Comparison of ENCODE assay signal across 15 cellular contexts in genomic region chr18:31950620-31951019, GRCh38.
"Had no signal": no experiment of that assay in that cellular context is flagged by ENCODE, and none has a peak within 500 bp of the region (broad histone marks: within the 10 kb centered on the region; RNA-seq: fewer than 3 reads in every experiment).

No MANE protein-coding gene starts in this region.

- H3K4me1 ChIP-seq: left lung, right atrium auricular region, transverse colon had no signal

- H3K4me1 Mint-ChIP-seq: memory B cell, natural killer cell had no signal

- H3K27me3 Mint-ChIP-seq: activated CD4-positive, alpha-beta T cell treated with anti-CD3 and anti-CD28 coated beads for 36 hours; activated T-cell treated with anti-CD3 and anti-CD28 coated beads, Interleukin-2, amount 50 U/mL, for 24 hours had no signal

- H3K27ac Mint-ChIP-seq: activated CD4-positive, alpha-beta memory T cell treated with anti-CD3 and anti-CD28 coated beads, Interleukin-2, amount 10 ng/mL, durations not matched to agents 7 days and 5 days; activated CD4-positive, alpha-beta T cell treated with anti-CD3 and anti-CD28 coated beads for 36 hours; activated T-cell treated with anti-CD3 and anti-CD28 coated beads, Interleukin-2, amount 50 U/mL, for 24 hours; memory B cell; natural killer cell had no signal

- H3K36me3 Mint-ChIP-seq: memory B cell, natural killer cell had no signal

- H3K9me3 Mint-ChIP-seq: activated CD4-positive, alpha-beta memory T cell treated with anti-CD3 and anti-CD28 coated beads, Interleukin-2, amount 10 ng/mL, durations not matched to agents 7 days and 5 days; activated T-cell treated with anti-CD3 and anti-CD28 coated beads, Interleukin-2, amount 50 U/mL, for 24 hours; memory B cell; natural killer cell had no signal

- H3K4me3 Mint-ChIP-seq: activated CD4-positive, alpha-beta memory T cell treated with anti-CD3 and anti-CD28 coated beads, Interleukin-2, amount 10 ng/mL, durations not matched to agents 7 days and 5 days; activated CD4-positive, alpha-beta T cell treated with anti-CD3 and anti-CD28 coated beads for 36 hours; activated T-cell treated with anti-CD3 and anti-CD28 coated beads, Interleukin-2, amount 50 U/mL, for 24 hours; memory B cell; natural killer cell had no signal

- H3K27me3 ChIP-seq: left lung, right atrium auricular region, transverse colon had no signal

- H3K36me3 ChIP-seq: left lung, right atrium auricular region, transverse colon, WERI-Rb-1 had no signal

- H3K4me3 ChIP-seq: left lung, right atrium auricular region, skin epidermis, transverse colon had no signal

- H3K27ac ChIP-seq: left lung, right atrium auricular region, skin epidermis, transverse colon, WERI-Rb-1 had no signal

- DNase-seq: activated CD4-positive, alpha-beta memory T cell treated with anti-CD3 and anti-CD28 coated beads, Interleukin-2, amount 10 ng/mL, durations not matched to agents 7 days and 5 days; activated CD4-positive, alpha-beta T cell treated with anti-CD3 and anti-CD28 coated beads for 36 hours; activated naive CD4-positive, alpha-beta T cell treated with anti-CD3 and anti-CD28 coated beads, Interleukin-2, amount 50 U/mL, for 16 hours; activated T-cell treated with anti-CD3 and anti-CD28 coated beads, Interleukin-2, amount 50 U/mL, for 24 hours; left lung; natural killer cell; occipital lobe; stimulated activated CD4-positive, alpha-beta T cell treated with anti-CD3 and anti-CD28 coated beads, Interleukin-4, amount 100 ng/mL, for 4 hours; stimulated activated CD8-positive, alpha-beta memory T cell treated with anti-CD3 and anti-CD28 coated beads, Interleukin-4, amount 100 ng/mL, for 48 hours; stimulated activated naive CD8-positive, alpha-beta T cell treated with anti-CD3 and anti-CD28 coated beads, Interleukin-15, Interleukin-2, amounts not matched to agents 100 U/mL and 50 U/mL, for 24 hours; transverse colon; WERI-Rb-1 had no signal

- ATAC-seq: activated CD4-positive, alpha-beta T cell treated with anti-CD3 and anti-CD28 coated beads for 36 hours; left lung; natural killer cell; stimulated activated naive CD8-positive, alpha-beta T cell treated with anti-CD3 and anti-CD28 coated beads, Interleukin-15, Interleukin-2, amounts not matched to agents 100 U/mL and 50 U/mL, for 24 hours had no signal

- H3K9me3 ChIP-seq: left lung, right atrium auricular region, transverse colon had no signal
